ENCODE assay signal across 20 cellular contexts in genomic region chr1:166080277-166080964, GRCh38.
DNase-seq lines count a peak whose midpoint lies in the region; ATAC-seq lines count a peak whose summit lies in the region.
"Had no signal": no experiment of that assay in that cellular context is flagged by ENCODE, and none has a peak within 500 bp of the region (broad histone marks: within the 10 kb centered on the region; RNA-seq: fewer than 3 reads in every experiment).

No MANE protein-coding gene starts in this region.

- peaks cover 11% of the 10 kb centered on the region for H3K4me1 Mint-ChIP-seq in activated naive CD8-positive, alpha-beta T cell treated with anti-CD3 and anti-CD28 coated beads for 36 hours

- peaks cover 11 to 12% (median 12%) of the 10 kb centered on the region in 3 donors for H3K4me1 ChIP-seq in skeletal muscle tissue (ENCODE audit: control insufficient read depth in 3 of 3, insufficient read depth in 3 of 3, low read length in 3 of 3)

- H3K36me3 Mint-ChIP-seq in activated naive CD8-positive, alpha-beta T cell treated with anti-CD3 and anti-CD28 coated beads for 36 hours, result no peaks in the 10 kb centered on the region
- H3K36me3 Mint-ChIP-seq: CD14-positive monocyte had no signal

- ATAC-seq in activated CD4-positive, CD25-positive, alpha-beta regulatory T cell treated with anti-CD3 and anti-CD28 coated beads, Interleukin-2, amount 50 U/mL, for 24 hours, result peak; percentile 30 to 36
- no peak for ATAC-seq in GM18511 (IDR thresholded peaks at IDR 0.05; ENCODE audit: unreplicated experiment)
- ATAC-seq: HepG2, left lobe of liver had no signal

- no peaks in the 10 kb centered on the region for H3K36me3 ChIP-seq in skeletal muscle tissue (ENCODE audit: control insufficient read depth in 3 of 3, insufficient read depth in 3 of 3, low read length in 3 of 3)
- H3K36me3 ChIP-seq: esophagus squamous epithelium had no signal

- no peaks in the 10 kb centered on the region for H3K9me3 ChIP-seq in skeletal muscle tissue (ENCODE audit: control insufficient read depth in 3 of 3, low read length in 3 of 3)
- H3K9me3 ChIP-seq: esophagus squamous epithelium had no signal

- DNase-seq in activated CD4-positive, CD25-positive, alpha-beta regulatory T cell treated with anti-CD3 and anti-CD28 coated beads, Interleukin-2, amount 50 U/mL, for 72 hours, result no peak
- peak; percentile 70 for DNase-seq in Jurkat, Clone E6-1 (ENCODE audit: low read depth, low spot score)
- no peak for DNase-seq in activated naive CD8-positive, alpha-beta T cell treated with anti-CD3 and anti-CD28 coated beads for 36 hours
- DNase-seq in D341Med (ENCODE audit: low spot score), result no peak
- DNase-seq in NCI-H1105 (lab: John Stamatoyannopoulos, UW), result no peak
- DNase-seq: activated CD8-positive, alpha-beta memory T cell treated with anti-CD3 and anti-CD28 coated beads, Interleukin-2, amount 50 U/mL, for 48 hours; amniotic stem cell; esophagus squamous epithelium; hippocampal formation; NCI-H1417 treated with DMSO at 0.1 percent for 48 hours; posterior cingulate gyrus; SHP77 treated with DMSO at 0.1 percent for 48 hours; trophoblast cell had no signal

- no peaks in the 10 kb centered on the region for H3K27me3 Mint-ChIP-seq in activated naive CD8-positive, alpha-beta T cell treated with anti-CD3 and anti-CD28 coated beads for 36 hours

- H3K27ac ChIP-seq in skeletal muscle tissue (ENCODE audit: low read depth, low read length), result peak overlapping the region; percentile 38
- H3K27ac ChIP-seq: 22Rv1 had no signal

- H3K4me3 ChIP-seq in Jurkat, Clone E6-1 (ENCODE audit: low read length), result peak overlapping the region; percentile 41
- H3K4me3 ChIP-seq in skeletal muscle tissue (ENCODE audit: low read length in 3 of 3), result no peak overlapping the region

- H3K9ac ChIP-seq in skeletal muscle tissue (ENCODE audit: low read depth in 1 of 3, low read length in 3 of 3), result no peak overlapping the region

- H3K27me3 ChIP-seq in skeletal muscle tissue (ENCODE audit: control insufficient read depth in 3 of 3, insufficient read depth in 3 of 3, low read length in 3 of 3), result no peaks in the 10 kb centered on the region
- H3K27me3 ChIP-seq: esophagus squamous epithelium had no signal

- no peak overlapping the region for H3K27ac Mint-ChIP-seq in activated naive CD8-positive, alpha-beta T cell treated with anti-CD3 and anti-CD28 coated beads for 36 hours
- H3K27ac Mint-ChIP-seq: CD14-positive monocyte had no signal

- H3K4me3 Mint-ChIP-seq in activated naive CD8-positive, alpha-beta T cell treated with anti-CD3 and anti-CD28 coated beads for 36 hours, result peak overlapping the region; percentile 12
- H3K4me3 Mint-ChIP-seq: CD14-positive monocyte had no signal

- H3K9me3 Mint-ChIP-seq in activated naive CD8-positive, alpha-beta T cell treated with anti-CD3 and anti-CD28 coated beads for 36 hours, result peaks cover 1% of the 10 kb centered on the region
